Comparison of ENCODE assay signal across 14 cellular contexts in genomic region chr14:54908230-54908629, GRCh38.
DNase-seq lines count a peak whose midpoint lies in the region; ATAC-seq lines count a peak whose summit lies in the region.
"Had no signal": no experiment of that assay in that cellular context is flagged by ENCODE, and none has a peak within 500 bp of the region (broad histone marks: within the 10 kb centered on the region; RNA-seq: fewer than 3 reads in every experiment).

No MANE protein-coding gene starts in this region.

- H3K27ac ChIP-seq in caudate nucleus (ENCODE audit: low read depth, low read length) = no peak overlapping the region
- H3K27ac ChIP-seq: left lung had no signal

- peak; percentile 74 for ATAC-seq in stimulated activated naive CD8-positive, alpha-beta T cell treated with anti-CD3 and anti-CD28 coated beads, Interleukin-15, amount 100 ng/mL, for 72 hours
- ATAC-seq: left lung had no signal

- H3K27ac Mint-ChIP-seq in activated naive CD4-positive, alpha-beta T cell treated with anti-CD3 and anti-CD28 coated beads, Interleukin-2, amount 50 U/mL, for 24 hours = peak overlapping the region; percentile 74
- peak overlapping the region; percentile 25 for H3K27ac Mint-ChIP-seq in activated naive CD8-positive, alpha-beta T cell
- peak overlapping the region; percentile 20 to 34 for H3K27ac Mint-ChIP-seq in stimulated activated naive CD8-positive, alpha-beta T cell treated with anti-CD3 and anti-CD28 coated beads, Interleukin-15, amount 100 ng/mL, for 72 hours
- H3K27ac Mint-ChIP-seq: type B pancreatic cell had no signal

- H3K36me3 Mint-ChIP-seq in activated naive CD4-positive, alpha-beta T cell treated with anti-CD3 and anti-CD28 coated beads, Interleukin-2, amount 50 U/mL, for 24 hours = peaks cover 1% of the 10 kb centered on the region
- peaks cover 2% of the 10 kb centered on the region for H3K36me3 Mint-ChIP-seq in activated naive CD8-positive, alpha-beta T cell
- H3K36me3 Mint-ChIP-seq: type B pancreatic cell had no signal

- no peak for DNase-seq in activated naive CD4-positive, alpha-beta T cell treated with Interleukin-2 at 50 U/mL for 16 hours
- DNase-seq in MV-4-11 (lab: John Stamatoyannopoulos, UW) (peak; percentile 96), NCI-H526 (lab: John Stamatoyannopoulos, UW) (no peak), caudate nucleus (lab: John Stamatoyannopoulos, UW) (no peak), DMS79 (lab: John Stamatoyannopoulos, UW) (no peak)
- DNase-seq in stimulated activated naive CD8-positive, alpha-beta T cell treated with anti-CD3 and anti-CD28 coated beads, Interleukin-15, amount 100 ng/mL, for 72 hours = no peak
- DNase-seq: activated CD4-positive, alpha-beta T cell treated with anti-CD3 and anti-CD28 coated beads for 4 hours; left lung; NCI-H1436; NCI-H446; SW 1271 had no signal

- H3K4me1 Mint-ChIP-seq in activated naive CD4-positive, alpha-beta T cell treated with anti-CD3 and anti-CD28 coated beads, Interleukin-2, amount 50 U/mL, for 24 hours = peaks cover 17% of the 10 kb centered on the region
- peaks cover 13% of the 10 kb centered on the region for H3K4me1 Mint-ChIP-seq in activated naive CD8-positive, alpha-beta T cell (ENCODE audit: low read depth)
- peaks cover 25% of the 10 kb centered on the region for H3K4me1 Mint-ChIP-seq in stimulated activated naive CD8-positive, alpha-beta T cell treated with anti-CD3 and anti-CD28 coated beads, Interleukin-15, amount 100 ng/mL, for 72 hours

- no peaks in the 10 kb centered on the region for H3K9me3 Mint-ChIP-seq in activated naive CD4-positive, alpha-beta T cell treated with anti-CD3 and anti-CD28 coated beads, Interleukin-2, amount 50 U/mL, for 24 hours
- no peaks in the 10 kb centered on the region for H3K9me3 Mint-ChIP-seq in activated naive CD8-positive, alpha-beta T cell (ENCODE audit: low read depth)
- no peaks in the 10 kb centered on the region for H3K9me3 Mint-ChIP-seq in stimulated activated naive CD8-positive, alpha-beta T cell treated with anti-CD3 and anti-CD28 coated beads, Interleukin-15, amount 100 ng/mL, for 72 hours
- H3K9me3 Mint-ChIP-seq: type B pancreatic cell had no signal

- H3K27me3 Mint-ChIP-seq in activated naive CD4-positive, alpha-beta T cell treated with anti-CD3 and anti-CD28 coated beads, Interleukin-2, amount 50 U/mL, for 24 hours = no peaks in the 10 kb centered on the region
- H3K27me3 Mint-ChIP-seq in activated naive CD8-positive, alpha-beta T cell = no peaks in the 10 kb centered on the region
- H3K27me3 Mint-ChIP-seq in stimulated activated naive CD8-positive, alpha-beta T cell treated with anti-CD3 and anti-CD28 coated beads, Interleukin-15, amount 100 ng/mL, for 72 hours = no peaks in the 10 kb centered on the region

- H3K4me3 Mint-ChIP-seq in activated naive CD4-positive, alpha-beta T cell treated with anti-CD3 and anti-CD28 coated beads, Interleukin-2, amount 50 U/mL, for 24 hours = peak overlapping the region; percentile 17
- H3K4me3 Mint-ChIP-seq in activated naive CD8-positive, alpha-beta T cell = peak overlapping the region; percentile 6
- peak overlapping the region; percentile 44 to 57 for H3K4me3 Mint-ChIP-seq in stimulated activated naive CD8-positive, alpha-beta T cell treated with anti-CD3 and anti-CD28 coated beads, Interleukin-15, amount 100 ng/mL, for 72 hours
- H3K4me3 Mint-ChIP-seq: type B pancreatic cell had no signal
